In genomic region chr19:45874620-45874966, GRCh38 we compare ENCODE assay signal across 1 cellular context.
TF ChIP-seq lines count a peak whose summit lies in the region.

No MANE protein-coding gene starts in this region.

TF ChIP-seq in HepG2, 621 proteins besides CTCF, POLR2A, EP300 and RAD21 (continues in another document):
- TF ChIP-seq NR0B2 (CRISPR knock-in tag; IDR thresholded peaks at IDR 0.05): peak; percentile 45; the same call in 1 of the 2 replicates
- no peak for TF ChIP-seq MTF1 (CRISPR knock-in tag; IDR thresholded peaks at IDR 0.05)
- TF ChIP-seq ZNF83 (CRISPR knock-in tag; IDR thresholded peaks at IDR 0.05; ENCODE audit: borderline replicate concordance): no peak
- peak; percentile 37 for TF ChIP-seq RXRB (CRISPR knock-in tag; IDR thresholded peaks at IDR 0.05; ENCODE audit: borderline replicate concordance)
- TF ChIP-seq, protein P1, sequence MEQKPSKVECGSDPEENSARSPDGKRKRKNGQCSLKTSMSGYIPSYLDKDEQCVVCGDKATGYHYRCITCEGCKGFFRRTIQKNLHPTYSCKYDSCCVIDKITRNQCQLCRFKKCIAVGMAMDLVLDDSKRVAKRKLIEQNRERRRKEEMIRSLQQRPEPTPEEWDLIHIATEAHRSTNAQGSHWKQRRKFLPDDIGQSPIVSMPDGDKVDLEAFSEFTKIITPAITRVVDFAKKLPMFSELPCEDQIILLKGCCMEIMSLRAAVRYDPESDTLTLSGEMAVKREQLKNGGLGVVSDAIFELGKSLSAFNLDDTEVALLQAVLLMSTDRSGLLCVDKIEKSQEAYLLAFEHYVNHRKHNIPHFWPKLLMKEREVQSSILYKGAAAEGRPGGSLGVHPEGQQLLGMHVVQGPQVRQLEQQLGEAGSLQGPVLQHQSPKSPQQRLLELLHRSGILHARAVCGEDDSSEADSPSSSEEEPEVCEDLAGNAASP (CRISPR knock-in tag; IDR thresholded peaks at IDR 0.05; ENCODE audit: borderline replicate concordance): peak; percentile 76
- TF ChIP-seq SOX5 (CRISPR knock-in tag; IDR thresholded peaks at IDR 0.05; ENCODE audit: borderline replicate concordance): peak; percentile 39; the same call in 1 of the 2 replicates
- TF ChIP-seq, protein P2, sequence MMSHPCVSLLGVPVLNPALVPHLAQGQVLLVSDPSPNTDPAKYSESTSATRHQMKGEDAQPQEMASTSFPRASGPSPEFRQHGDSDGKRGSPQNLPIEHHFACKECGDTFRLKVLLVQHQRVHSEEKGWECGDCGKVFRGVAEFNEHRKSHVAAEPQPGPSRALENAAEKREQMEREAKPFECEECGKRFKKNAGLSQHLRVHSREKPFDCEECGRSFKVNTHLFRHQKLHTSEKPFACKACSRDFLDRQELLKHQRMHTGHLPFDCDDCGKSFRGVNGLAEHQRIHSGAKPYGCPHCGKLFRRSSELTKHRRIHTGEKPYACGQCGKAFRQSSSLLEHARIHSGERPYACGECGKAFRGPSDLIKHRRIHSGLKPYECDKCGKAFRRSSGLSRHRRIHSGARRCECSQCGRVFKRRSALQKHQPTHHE (CRISPR knock-in tag; IDR thresholded peaks at IDR 0.05; ENCODE audit: borderline replicate concordance): no peak
- no peak for TF ChIP-seq EED (CRISPR knock-in tag; IDR thresholded peaks at IDR 0.05)
- TF ChIP-seq ZNF225 (CRISPR knock-in tag; IDR thresholded peaks at IDR 0.05): no peak
- 0 out of 2 replicates have a peak, but pooled peaks have one; percentile 39 for TF ChIP-seq BCL6 (CRISPR knock-in tag; IDR thresholded peaks at IDR 0.05)
- TF ChIP-seq FLYWCH1 (CRISPR knock-in tag; IDR thresholded peaks at IDR 0.05): no peak
- no peak for TF ChIP-seq SIX1 (CRISPR knock-in tag; IDR thresholded peaks at IDR 0.05; ENCODE audit: borderline replicate concordance)
- peak; percentile 54; the same call in 1 of the 2 replicates for TF ChIP-seq REPIN1 (CRISPR knock-in tag; IDR thresholded peaks at IDR 0.05; ENCODE audit: borderline replicate concordance, low read depth)
- TF ChIP-seq TARDBP (CRISPR knock-in tag; IDR thresholded peaks at IDR 0.05): 0 out of 2 replicates have a peak, but pooled peaks have one; percentile 37
- peak; percentile 37; the same call in 1 of the 2 replicates for TF ChIP-seq HNF4A (CRISPR knock-in tag; IDR thresholded peaks at IDR 0.05)
- peak; percentile 63 for TF ChIP-seq NCOA2 (CRISPR knock-in tag; IDR thresholded peaks at IDR 0.05)
- TF ChIP-seq SOX13 (IDR thresholded peaks at IDR 0.05): no peak
- TF ChIP-seq SOX13 (CRISPR knock-in tag; conservative IDR thresholded peaks at IDR 0.05 in 1 of 2, IDR thresholded peaks at IDR 0.05 in 1 of 2): peak in 1 of 2 experiments; percentile 61; a peak in 2 of 4 replicates
- peak; percentile 43 for TF ChIP-seq MED8 (CRISPR knock-in tag; IDR thresholded peaks at IDR 0.05; ENCODE audit: insufficient replicate concordance)
- TF ChIP-seq ZNF7 (CRISPR knock-in tag; IDR thresholded peaks at IDR 0.05): peak; percentile 5; the same call in 1 of the 2 replicates
- no peak for TF ChIP-seq GLI4 (CRISPR knock-in tag; IDR thresholded peaks at IDR 0.05; ENCODE audit: borderline replicate concordance)
- TF ChIP-seq FOXO1 (CRISPR knock-in tag; IDR thresholded peaks at IDR 0.05): peak; percentile 10; the same call in 1 of the 2 replicates
- no peak for TF ChIP-seq ZNF746 (CRISPR knock-in tag; IDR thresholded peaks at IDR 0.05)
- 0 out of 2 replicates have a peak, but pooled peaks have one; percentile 20 for TF ChIP-seq FOXP4 (CRISPR knock-in tag; IDR thresholded peaks at IDR 0.05)
- no peak for TF ChIP-seq ZSCAN30 (CRISPR knock-in tag; IDR thresholded peaks at IDR 0.05)
- TF ChIP-seq, protein P3, sequence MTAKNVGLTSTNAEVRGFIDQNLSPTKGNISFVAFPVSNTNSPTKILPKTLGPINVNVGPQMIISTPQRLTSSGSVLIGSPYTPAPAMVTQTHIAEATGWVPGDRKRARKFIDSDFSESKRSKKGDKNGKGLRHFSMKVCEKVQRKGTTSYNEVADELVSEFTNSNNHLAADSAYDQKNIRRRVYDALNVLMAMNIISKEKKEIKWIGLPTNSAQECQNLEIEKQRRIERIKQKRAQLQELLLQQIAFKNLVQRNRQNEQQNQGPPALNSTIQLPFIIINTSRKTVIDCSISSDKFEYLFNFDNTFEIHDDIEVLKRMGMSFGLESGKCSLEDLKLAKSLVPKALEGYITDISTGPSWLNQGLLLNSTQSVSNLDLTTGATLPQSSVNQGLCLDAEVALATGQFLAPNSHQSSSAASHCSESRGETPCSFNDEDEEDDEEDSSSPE (CRISPR knock-in tag; IDR thresholded peaks at IDR 0.05): no peak
- TF ChIP-seq FOXA1 (IDR thresholded peaks at IDR 0.05): no peak
- TF ChIP-seq FOXA1 (CRISPR knock-in tag; IDR thresholded peaks at IDR 0.05): peak; percentile 72
- peak; percentile 46; the same call in 1 of the 2 replicates for TF ChIP-seq HOXA3 (CRISPR knock-in tag; IDR thresholded peaks at IDR 0.05)
- peak; percentile 66; the same call in 1 of the 2 replicates for TF ChIP-seq RXRA (CRISPR knock-in tag; IDR thresholded peaks at IDR 0.05)
- peak; percentile 79 for TF ChIP-seq SP5 (CRISPR knock-in tag; IDR thresholded peaks at IDR 0.05; ENCODE audit: borderline replicate concordance, low read depth)
- peak; percentile 54; the same call in 1 of the 2 replicates for TF ChIP-seq MED1 (CRISPR knock-in tag; IDR thresholded peaks at IDR 0.05)
- peak; percentile 42 for TF ChIP-seq FOXA3 (CRISPR knock-in tag; IDR thresholded peaks at IDR 0.05)
- TF ChIP-seq ZBTB20 (CRISPR knock-in tag; IDR thresholded peaks at IDR 0.05; ENCODE audit: borderline replicate concordance, low read depth): 0 out of 2 replicates have a peak, but pooled peaks have one; percentile 17
- peak; percentile 21 for TF ChIP-seq TEAD3 (CRISPR knock-in tag; optimal IDR thresholded peaks at IDR 0.05; ENCODE audit: borderline replicate concordance)
- TF ChIP-seq THAP11 (CRISPR knock-in tag; IDR thresholded peaks at IDR 0.05): 0 out of 2 replicates have a peak, but pooled peaks have one; percentile 31
- peak; percentile 5; the same call in 1 of the 2 replicates for TF ChIP-seq KDM6A (CRISPR knock-in tag; IDR thresholded peaks at IDR 0.05; ENCODE audit: low read depth)
- peak; percentile 55; the same call in 1 of the 2 replicates for TF ChIP-seq FOXK1 (CRISPR knock-in tag; IDR thresholded peaks at IDR 0.05; ENCODE audit: borderline replicate concordance, low read depth)
- TF ChIP-seq PATZ1 (CRISPR knock-in tag; IDR thresholded peaks at IDR 0.05): peak; percentile 20; the same call in 1 of the 2 replicates
- no peak for TF ChIP-seq SMAD9 (CRISPR knock-in tag; IDR thresholded peaks at IDR 0.05)
- TF ChIP-seq ZC3H4 (CRISPR knock-in tag; IDR thresholded peaks at IDR 0.05; ENCODE audit: borderline replicate concordance): peak; percentile 72; the same call in 1 of the 2 replicates
- TF ChIP-seq FOXP1 (IDR thresholded peaks at IDR 0.05): no peak
- peak; percentile 57; the same call in 1 of the 2 replicates for TF ChIP-seq FOXP1 (CRISPR knock-in tag; IDR thresholded peaks at IDR 0.05)
- TF ChIP-seq ETV5 (CRISPR knock-in tag; IDR thresholded peaks at IDR 0.05; ENCODE audit: borderline replicate concordance): 0 out of 2 replicates have a peak, but pooled peaks have one; percentile 30
- TF ChIP-seq, protein P4, sequence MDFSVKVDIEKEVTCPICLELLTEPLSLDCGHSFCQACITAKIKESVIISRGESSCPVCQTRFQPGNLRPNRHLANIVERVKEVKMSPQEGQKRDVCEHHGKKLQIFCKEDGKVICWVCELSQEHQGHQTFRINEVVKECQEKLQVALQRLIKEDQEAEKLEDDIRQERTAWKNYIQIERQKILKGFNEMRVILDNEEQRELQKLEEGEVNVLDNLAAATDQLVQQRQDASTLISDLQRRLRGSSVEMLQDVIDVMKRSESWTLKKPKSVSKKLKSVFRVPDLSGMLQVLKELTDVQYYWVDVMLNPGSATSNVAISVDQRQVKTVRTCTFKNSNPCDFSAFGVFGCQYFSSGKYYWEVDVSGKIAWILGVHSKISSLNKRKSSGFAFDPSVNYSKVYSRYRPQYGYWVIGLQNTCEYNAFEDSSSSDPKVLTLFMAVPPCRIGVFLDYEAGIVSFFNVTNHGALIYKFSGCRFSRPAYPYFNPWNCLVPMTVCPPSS (IDR thresholded peaks at IDR 0.05): no peak
- TF ChIP-seq ZNF704 (CRISPR knock-in tag; IDR thresholded peaks at IDR 0.05; ENCODE audit: borderline replicate concordance): 0 out of 2 replicates have a peak, but pooled peaks have one; percentile 14
- peak; percentile 95 for TF ChIP-seq ZNF646 (CRISPR knock-in tag; IDR thresholded peaks at IDR 0.05)
